In genomic region chr14:49769581-49770211, GRCh38 we compare ENCODE assay signal across 3 cellular contexts.
TF ChIP-seq lines count a peak whose summit lies in the region.

No MANE protein-coding gene starts in this region.

TF ChIP-seq in A549, 52 proteins besides CTCF, POLR2A, EP300 and RAD21 (continued from another document):
- no peak for TF ChIP-seq HEYL (CRISPR knock-in tag; IDR thresholded peaks at IDR 0.05)

TF ChIP-seq in HEK293T, 16 proteins besides CTCF, POLR2A, EP300 and RAD21:
- TF ChIP-seq, protein P1, sequence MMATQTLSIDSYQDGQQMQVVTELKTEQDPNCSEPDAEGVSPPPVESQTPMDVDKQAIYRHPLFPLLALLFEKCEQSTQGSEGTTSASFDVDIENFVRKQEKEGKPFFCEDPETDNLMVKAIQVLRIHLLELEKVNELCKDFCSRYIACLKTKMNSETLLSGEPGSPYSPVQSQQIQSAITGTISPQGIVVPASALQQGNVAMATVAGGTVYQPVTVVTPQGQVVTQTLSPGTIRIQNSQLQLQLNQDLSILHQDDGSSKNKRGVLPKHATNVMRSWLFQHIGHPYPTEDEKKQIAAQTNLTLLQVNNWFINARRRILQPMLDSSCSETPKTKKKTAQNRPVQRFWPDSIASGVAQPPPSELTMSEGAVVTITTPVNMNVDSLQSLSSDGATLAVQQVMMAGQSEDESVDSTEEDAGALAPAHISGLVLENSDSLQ (IDR thresholded peaks at IDR 0.05), result peak; percentile 70
- no peak for TF ChIP-seq NFRKB (IDR thresholded peaks at IDR 0.05)

TF ChIP-seq in GM12878, 131 proteins besides CTCF, POLR2A, EP300 and RAD21 (continued from another document):
- no peak for TF ChIP-seq IRF4 (IDR thresholded peaks at IDR 0.05; ENCODE audit: low read depth, low read length)
- TF ChIP-seq RAD51 (IDR thresholded peaks at IDR 0.05), result no peak
- TF ChIP-seq, protein P1 (IDR thresholded peaks at IDR 0.05), result peak; percentile 65
TF ChIP-seq in GM12878: peak in this region for 1.
